Comparison of ENCODE assay signal across 29 cellular contexts in the genomic region with DNA sequence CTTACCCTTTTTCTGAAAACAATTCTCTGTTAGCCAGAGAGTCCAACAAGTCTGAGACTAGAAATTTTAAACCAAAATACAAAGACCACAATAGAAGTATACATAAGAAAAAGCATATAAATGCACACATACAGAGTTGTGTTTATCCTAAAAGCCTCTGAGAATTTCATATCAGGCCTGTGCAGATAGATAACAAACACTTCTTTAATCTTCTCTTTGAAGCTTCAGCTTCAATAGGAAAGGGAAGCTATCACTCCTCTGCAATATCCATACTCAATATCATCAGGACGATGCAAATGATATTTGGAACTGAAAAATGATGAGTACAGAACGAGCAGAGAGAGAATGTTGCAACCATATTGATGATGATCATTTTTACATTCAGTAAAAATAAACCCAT.
"Had no signal": no experiment of that assay in that cellular context is flagged by ENCODE, and none has a peak within 500 bp of the region (broad histone marks: within the 10 kb centered on the region; RNA-seq: fewer than 3 reads in every experiment).

No MANE protein-coding gene starts in this region.

- H3K9ac ChIP-seq: KMS-11 had no signal

- H3K4me3 Mint-ChIP-seq: activated CD4-positive, alpha-beta memory T cell treated with anti-CD3 and anti-CD28 coated beads for 36 hours; activated CD4-positive, alpha-beta T cell treated with anti-CD3 and anti-CD28 coated beads, Interleukin-2, amount 10 ng/mL, durations not matched to agents 7 days and 5 days; activated naive CD8-positive, alpha-beta T cell treated with anti-CD3 and anti-CD28 coated beads, Interleukin-2, amount 10 ng/mL, durations not matched to agents 7 days and 5 days; activated T-helper 1 cell treated with anti-CD3 and anti-CD28 coated beads, Interleukin-12 subunit alpha, Interleukin-12 subunit beta, Interleukin-2, Interleukin-4 antibody, amounts not matched to agents 30 ng/mL and 10 ng/mL and 1 ng/mL, durations not matched to agents 14 hours and 24 hours and 36 hours; IgD-negative memory B cell had no signal

- H3K4me1 ChIP-seq: adrenal gland, SJSA1 had no signal

- H3K4me2 ChIP-seq: KMS-11 had no signal

- ATAC-seq: SK-N-SH treated with all-trans-retinoic acid at 6 μM for 48 hours had no signal

- DNase-seq: activated CD4-positive, alpha-beta memory T cell treated with anti-CD3 and anti-CD28 coated beads for 36 hours; activated CD4-positive, alpha-beta T cell treated with anti-CD3 and anti-CD28 coated beads, Interleukin-2, amount 10 ng/mL, durations not matched to agents 7 days and 5 days; activated CD4-positive, CD25-positive, alpha-beta regulatory T cell; activated CD8-positive, alpha-beta memory T cell treated with anti-CD3 and anti-CD28 coated beads, Interleukin-2, amount 50 U/mL, for 4 hours; activated effector memory CD4-positive, alpha-beta T cell treated with Interleukin-2 at 50 U/mL for 16 hours; activated naive CD4-positive, alpha-beta T cell; activated naive CD8-positive, alpha-beta T cell treated with anti-CD3 and anti-CD28 coated beads, Interleukin-2, amount 10 ng/mL, durations not matched to agents 7 days and 5 days; adrenal gland; anterior cingulate cortex; cerebellar nuclear complex; NCI-H1092; NCI-H1417 treated with DMSO at 0.1 percent for 48 hours; NCI-H1694; NCI-H2029; NCI-H2107; NCI-H2171 treated with DMSO at 0.1 percent for 48 hours; NCI-H226; NCI-H510A; NCI-H526 treated with DMSO at 0.1 percent for 48 hours; NK-92 treated with Interleukin-12 subunit alpha and Interleukin-12 subunit beta, amount 100 ng/mL, for 24 hours; SHP77; SW 1271 had no signal

- H3K27ac ChIP-seq: adrenal gland, KMS-11, SJSA1, VCaP had no signal

- H3K36me3 Mint-ChIP-seq: IgD-negative memory B cell had no signal

- H3K27ac Mint-ChIP-seq: activated CD4-positive, alpha-beta memory T cell treated with anti-CD3 and anti-CD28 coated beads for 36 hours; activated CD4-positive, alpha-beta T cell treated with anti-CD3 and anti-CD28 coated beads, Interleukin-2, amount 10 ng/mL, durations not matched to agents 7 days and 5 days; activated naive CD8-positive, alpha-beta T cell treated with anti-CD3 and anti-CD28 coated beads, Interleukin-2, amount 10 ng/mL, durations not matched to agents 7 days and 5 days; activated T-helper 1 cell treated with anti-CD3 and anti-CD28 coated beads, Interleukin-12 subunit alpha, Interleukin-12 subunit beta, Interleukin-2, Interleukin-4 antibody, amounts not matched to agents 30 ng/mL and 10 ng/mL and 1 ng/mL, durations not matched to agents 14 hours and 24 hours and 36 hours; IgD-negative memory B cell had no signal

- H3K4me3 ChIP-seq: adrenal gland, SJSA1 had no signal

- H3K9me3 ChIP-seq: adrenal gland, SJSA1 had no signal

- H3K36me3 ChIP-seq: adrenal gland, SJSA1 had no signal

- H3K27me3 Mint-ChIP-seq: activated CD4-positive, alpha-beta memory T cell treated with anti-CD3 and anti-CD28 coated beads for 36 hours; activated CD4-positive, alpha-beta T cell treated with anti-CD3 and anti-CD28 coated beads, Interleukin-2, amount 10 ng/mL, durations not matched to agents 7 days and 5 days; activated naive CD8-positive, alpha-beta T cell treated with anti-CD3 and anti-CD28 coated beads, Interleukin-2, amount 10 ng/mL, durations not matched to agents 7 days and 5 days had no signal

- H3K9me3 Mint-ChIP-seq: activated CD4-positive, alpha-beta memory T cell treated with anti-CD3 and anti-CD28 coated beads for 36 hours; activated CD4-positive, alpha-beta T cell treated with anti-CD3 and anti-CD28 coated beads, Interleukin-2, amount 10 ng/mL, durations not matched to agents 7 days and 5 days; activated naive CD8-positive, alpha-beta T cell treated with anti-CD3 and anti-CD28 coated beads, Interleukin-2, amount 10 ng/mL, durations not matched to agents 7 days and 5 days; activated T-helper 1 cell treated with anti-CD3 and anti-CD28 coated beads, Interleukin-12 subunit alpha, Interleukin-12 subunit beta, Interleukin-2, Interleukin-4 antibody, amounts not matched to agents 30 ng/mL and 10 ng/mL and 1 ng/mL, durations not matched to agents 14 hours and 24 hours and 36 hours; IgD-negative memory B cell had no signal

- H3K4me1 Mint-ChIP-seq: IgD-negative memory B cell had no signal

- H3K27me3 ChIP-seq: adrenal gland had no signal

- FAIRE-seq: RCC 7860 had no signal
